Comparison of ENCODE assay signal across 1 cellular context in the genomic region with DNA sequence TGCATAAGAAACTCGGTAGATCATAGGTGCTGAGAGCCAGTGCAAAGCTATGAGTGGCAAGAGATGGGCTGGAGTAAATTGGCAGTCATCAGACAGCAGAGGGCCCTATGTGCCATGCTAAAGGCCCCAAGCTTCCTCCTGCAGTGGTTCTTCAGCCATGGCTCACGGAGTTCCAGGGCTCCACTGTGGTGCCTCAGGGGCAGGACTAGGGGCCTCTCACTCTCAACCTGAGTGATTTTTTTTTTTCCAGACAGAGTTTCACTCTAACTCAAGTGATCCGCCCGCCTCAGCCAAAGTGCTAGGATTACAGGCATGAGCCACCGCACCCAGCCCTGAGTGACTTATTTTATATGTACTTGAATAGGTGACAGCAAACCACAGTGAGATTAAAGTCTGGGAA.
TF ChIP-seq lines count a peak whose summit lies in the region.

No MANE protein-coding gene starts in this region.

TF ChIP-seq in K562, 482 proteins besides CTCF, POLR2A, EP300 and RAD21:
- TF ChIP-seq BCOR (IDR thresholded peaks at IDR 0.05) = no peak
- TF ChIP-seq MITF (IDR thresholded peaks at IDR 0.05) = no peak
- TF ChIP-seq DACH1 (IDR thresholded peaks at IDR 0.05; ENCODE audit: partially characterized antibody) = no peak
- no peak for TF ChIP-seq EGR1 (conservative IDR thresholded peaks at IDR 0.05)
- TF ChIP-seq SMAD4 (CRISPR knock-in tag; conservative IDR thresholded peaks at IDR 0.05) = no peak
- TF ChIP-seq ZFP91 (CRISPR knock-in tag; IDR thresholded peaks at IDR 0.05) = no peak
- TF ChIP-seq HNRNPL (IDR thresholded peaks at IDR 0.05; ENCODE audit: low read depth, low read length) = no peak
- no peak for TF ChIP-seq SNIP1 (IDR thresholded peaks at IDR 0.05; ENCODE audit: low read depth)
- no peak for TF ChIP-seq ARID1B (IDR thresholded peaks at IDR 0.05)
- no peak for TF ChIP-seq KHSRP (IDR thresholded peaks at IDR 0.05)
- no peak for TF ChIP-seq JUN (IDR thresholded peaks at IDR 0.05; ENCODE audit: borderline replicate concordance, low read depth, low read length)
- no peak for TF ChIP-seq JUN (CRISPR knock-in tag; IDR thresholded peaks at IDR 0.05; ENCODE audit: borderline replicate concordance)
- TF ChIP-seq BACH1 (tag; IDR thresholded peaks at IDR 0.05) = no peak
- no peak for TF ChIP-seq PML (IDR thresholded peaks at IDR 0.05; ENCODE audit: low read length)
- TF ChIP-seq, protein P1, sequence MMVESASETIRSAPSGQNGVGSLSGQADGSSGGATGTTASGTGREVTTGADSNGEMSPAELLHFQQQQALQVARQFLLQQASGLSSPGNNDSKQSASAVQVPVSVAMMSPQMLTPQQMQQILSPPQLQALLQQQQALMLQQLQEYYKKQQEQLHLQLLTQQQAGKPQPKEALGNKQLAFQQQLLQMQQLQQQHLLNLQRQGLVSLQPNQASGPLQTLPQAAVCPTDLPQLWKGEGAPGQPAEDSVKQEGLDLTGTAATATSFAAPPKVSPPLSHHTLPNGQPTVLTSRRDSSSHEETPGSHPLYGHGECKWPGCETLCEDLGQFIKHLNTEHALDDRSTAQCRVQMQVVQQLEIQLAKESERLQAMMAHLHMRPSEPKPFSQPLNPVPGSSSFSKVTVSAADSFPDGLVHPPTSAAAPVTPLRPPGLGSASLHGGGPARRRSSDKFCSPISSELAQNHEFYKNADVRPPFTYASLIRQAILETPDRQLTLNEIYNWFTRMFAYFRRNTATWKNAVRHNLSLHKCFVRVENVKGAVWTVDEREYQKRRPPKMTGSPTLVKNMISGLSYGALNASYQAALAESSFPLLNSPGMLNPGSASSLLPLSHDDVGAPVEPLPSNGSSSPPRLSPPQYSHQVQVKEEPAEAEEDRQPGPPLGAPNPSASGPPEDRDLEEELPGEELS (CRISPR knock-in tag; IDR thresholded peaks at IDR 0.05; ENCODE audit: borderline replicate concordance) = no peak
- TF ChIP-seq ELF2 (CRISPR knock-in tag; IDR thresholded peaks at IDR 0.05) = no peak
- no peak for TF ChIP-seq ASH1L (IDR thresholded peaks at IDR 0.05; ENCODE audit: borderline replicate concordance, low read depth, partially characterized antibody)
- TF ChIP-seq NFE2L1 (tag; IDR thresholded peaks at IDR 0.05; ENCODE audit: borderline replicate concordance, low read depth) = no peak
- no peak for TF ChIP-seq DNMT1 (IDR thresholded peaks at IDR 0.05)
- TF ChIP-seq, protein P2, sequence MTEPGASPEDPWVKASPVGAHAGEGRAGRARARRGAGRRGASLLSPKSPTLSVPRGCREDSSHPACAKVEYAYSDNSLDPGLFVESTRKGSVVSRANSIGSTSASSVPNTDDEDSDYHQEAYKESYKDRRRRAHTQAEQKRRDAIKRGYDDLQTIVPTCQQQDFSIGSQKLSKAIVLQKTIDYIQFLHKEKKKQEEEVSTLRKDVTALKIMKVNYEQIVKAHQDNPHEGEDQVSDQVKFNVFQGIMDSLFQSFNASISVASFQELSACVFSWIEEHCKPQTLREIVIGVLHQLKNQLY (CRISPR knock-in tag; conservative IDR thresholded peaks at IDR 0.05) = no peak
